In the genomic region with DNA sequence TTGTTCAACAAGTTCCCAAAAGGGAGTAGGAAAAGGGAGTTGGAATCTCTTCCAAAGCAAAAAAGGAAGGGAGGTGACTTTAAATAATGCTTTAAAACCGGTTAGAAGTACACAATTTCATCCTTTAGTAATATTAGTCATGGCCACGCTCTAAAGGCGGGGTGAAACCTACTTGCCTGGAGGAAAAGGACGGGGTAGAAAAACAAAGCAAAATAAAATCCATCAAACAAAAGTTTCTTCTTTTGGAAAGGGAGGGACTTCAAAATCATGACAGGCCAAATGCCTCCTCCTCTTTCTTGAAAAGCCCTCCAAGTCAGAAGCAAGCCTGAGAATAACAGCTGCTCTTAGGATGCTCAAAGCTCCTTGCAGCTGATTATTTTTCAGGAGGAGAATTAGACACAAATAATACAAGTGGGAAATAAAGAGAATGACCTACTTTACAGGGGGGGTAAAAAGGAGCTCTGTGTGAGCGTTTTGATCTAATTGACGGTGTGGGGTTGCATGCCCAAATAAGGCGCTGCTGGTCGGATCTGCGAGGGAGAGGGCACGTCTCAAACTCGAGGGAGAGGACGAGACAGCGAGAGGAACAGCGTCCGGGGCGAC, we compare ENCODE assay signal across 8 cellular contexts. TPM values are rescaled to one million over a fixed set of nuclear protein-coding genes. Genes with fewer than 3 reads are reported as not detected.
DNase-seq lines count a peak whose midpoint lies in the region; ATAC-seq, FAIRE-seq and TF ChIP-seq lines count a peak whose summit lies in the region.

No MANE protein-coding gene starts in this region.

- peak; percentile 16 for ATAC-seq in lung (ENCODE audit: insufficient read depth, low FRiP score)
- ATAC-seq in GM19463 (IDR thresholded peaks at IDR 0.05; ENCODE audit: unreplicated experiment) = no peak

- TF ChIP-seq EP300 in transverse colon (IDR thresholded peaks at IDR 0.05; ENCODE audit: low read depth) = no peak

- no peak for DNase-seq in activated CD4-positive, alpha-beta memory T cell treated with anti-CD3 and anti-CD28 coated beads, Interleukin-2, amount 10 ng/mL, durations not matched to agents 7 days and 5 days
- DNase-seq in activated CD4-positive, alpha-beta memory T cell treated with anti-CD3 and anti-CD28 coated beads for 36 hours = no peak
- peak; percentile 44 for DNase-seq in dedifferentiated amniotic fluid mesenchymal stem cell (ENCODE audit: extremely low spot score)
- no peak for DNase-seq in lung (ENCODE audit: low spot score)
- no peak for DNase-seq in transverse colon
- no peak for DNase-seq in stimulated activated CD4-positive, alpha-beta T cell treated with anti-CD3 and anti-CD28 coated beads, Interleukin-2, amount 100 ng/mL, for 24 hours
- no peak for DNase-seq in GM12892 (ENCODE audit: insufficient read length)

- WGBS in lung, 2 donors = 28 to 38% methylated on average over 16 of the region's 16 CpGs
- WGBS in transverse colon (ENCODE audit: low coverage in 1 of 2), 2 donors = 26 to 35% methylated on average over 7 to 16 of the region's 16 CpGs

- intact Hi-C loops in activated CD4-positive, alpha-beta memory T cell treated with anti-CD3 and anti-CD28 coated beads for 36 hours (cut with micrococcal nuclease) = loop anchor here (10.0 kb wide), 3 partner anchors 63 to 233 kb away; no protein-coding TSS in a partner anchor
- intact Hi-C loops in transverse colon (cut with DNase I; ENCODE audit: low total_unique reads) = no loop called here

- in situ Hi-C loops in transverse colon (cut with MboI; ENCODE audit: low pct_ligation_motif_present in 1 of 4, low pct_unique_long_range_greater_than_20kb in 1 of 4, low sequenced_read_pairs in 3 of 4) = no loop called here

- peak overlapping the region; percentile 23 for H3K4me3 Mint-ChIP-seq in activated CD4-positive, alpha-beta memory T cell treated with anti-CD3 and anti-CD28 coated beads, Interleukin-2, amount 10 ng/mL, durations not matched to agents 7 days and 5 days
- H3K4me3 Mint-ChIP-seq in activated CD4-positive, alpha-beta memory T cell treated with anti-CD3 and anti-CD28 coated beads for 36 hours = no peak overlapping the region

- H3K27ac Mint-ChIP-seq in activated CD4-positive, alpha-beta memory T cell treated with anti-CD3 and anti-CD28 coated beads, Interleukin-2, amount 10 ng/mL, durations not matched to agents 7 days and 5 days = no peak overlapping the region
- H3K27ac Mint-ChIP-seq in activated CD4-positive, alpha-beta memory T cell treated with anti-CD3 and anti-CD28 coated beads for 36 hours = no peak overlapping the region

- CTCF ChIA-PET in activated CD4-positive, alpha-beta memory T cell treated with anti-CD3 and anti-CD28 coated beads, Interleukin-2, amount 10 ng/mL, durations not matched to agents 7 days and 5 days (lab: Charles Lee) = no interaction called here
- CTCF ChIA-PET in activated CD4-positive, alpha-beta memory T cell treated with anti-CD3 and anti-CD28 coated beads for 36 hours (lab: Charles Lee) = interaction anchor here (1.2 kb wide), 1 partner anchor 208 kb away, joined by 3 read pairs; no protein-coding TSS in a partner anchor

- peaks cover 46% of the 10 kb centered on the region for H3K27me3 Mint-ChIP-seq in activated CD4-positive, alpha-beta memory T cell treated with anti-CD3 and anti-CD28 coated beads, Interleukin-2, amount 10 ng/mL, durations not matched to agents 7 days and 5 days
- H3K27me3 Mint-ChIP-seq in activated CD4-positive, alpha-beta memory T cell treated with anti-CD3 and anti-CD28 coated beads for 36 hours = peaks cover 33% of the 10 kb centered on the region

- POLR2A ChIA-PET in activated CD4-positive, alpha-beta memory T cell treated with anti-CD3 and anti-CD28 coated beads, Interleukin-2, amount 10 ng/mL, durations not matched to agents 7 days and 5 days (lab: Charles Lee) = no interaction called here
- POLR2A ChIA-PET in activated CD4-positive, alpha-beta memory T cell treated with anti-CD3 and anti-CD28 coated beads for 36 hours (lab: Charles Lee) = no interaction called here

- H3K4me1 Mint-ChIP-seq in activated CD4-positive, alpha-beta memory T cell treated with anti-CD3 and anti-CD28 coated beads, Interleukin-2, amount 10 ng/mL, durations not matched to agents 7 days and 5 days = peaks cover 17% of the 10 kb centered on the region
- peaks cover 19% of the 10 kb centered on the region for H3K4me1 Mint-ChIP-seq in activated CD4-positive, alpha-beta memory T cell treated with anti-CD3 and anti-CD28 coated beads for 36 hours (ENCODE audit: low read depth)

- no peaks in the 10 kb centered on the region for H3K9me3 Mint-ChIP-seq in activated CD4-positive, alpha-beta memory T cell treated with anti-CD3 and anti-CD28 coated beads, Interleukin-2, amount 10 ng/mL, durations not matched to agents 7 days and 5 days
- no peaks in the 10 kb centered on the region for H3K9me3 Mint-ChIP-seq in activated CD4-positive, alpha-beta memory T cell treated with anti-CD3 and anti-CD28 coated beads for 36 hours

- FAIRE-seq in GM12892 (lab: Jason Lieb, UNC) = no peak

- H3K27ac ChIP-seq in lung (ENCODE audit: low read depth in 1 of 2, low read length in 1 of 2) (peak overlapping the region; percentile 76 to 98), transverse colon (peak overlapping the region; percentile 90 to 94 (median 92))

- peaks cover 12 to 15% of the 10 kb centered on the region in 2 donors for H3K4me1 ChIP-seq in lung (ENCODE audit: control insufficient read depth in 2 of 2, insufficient read depth in 2 of 2, low read length in 2 of 2)
- H3K4me1 ChIP-seq in transverse colon = peaks cover 4 to 51% (median 29%) of the 10 kb centered on the region in 4 donors

- TF ChIP-seq CTCF in lung (IDR thresholded peaks at IDR 0.05; ENCODE audit: control extremely low read depth, extremely low read depth) (no peak), transverse colon (IDR thresholded peaks at IDR 0.05) (no peak)

- no peaks in the 10 kb centered on the region for H3K27me3 ChIP-seq in lung (ENCODE audit: control insufficient read depth, insufficient read depth)
- no peaks in the 10 kb centered on the region for H3K27me3 ChIP-seq in transverse colon

- H3K36me3 Mint-ChIP-seq in activated CD4-positive, alpha-beta memory T cell treated with anti-CD3 and anti-CD28 coated beads, Interleukin-2, amount 10 ng/mL, durations not matched to agents 7 days and 5 days (ENCODE audit: low read depth) = no peaks in the 10 kb centered on the region
- H3K36me3 Mint-ChIP-seq in activated CD4-positive, alpha-beta memory T cell treated with anti-CD3 and anti-CD28 coated beads for 36 hours = no peaks in the 10 kb centered on the region

- H3K4me3 ChIP-seq in lung (peak overlapping the region; percentile 47), transverse colon (peak overlapping the region; percentile 55 to 89 (median 81))

- H3K36me3 ChIP-seq in lung (ENCODE audit: control insufficient read depth in 2 of 2, insufficient read depth in 2 of 2, low read length in 2 of 2) (no peaks in the 10 kb centered on the region), transverse colon (no peaks in the 10 kb centered on the region)

- H3K9me3 ChIP-seq in lung (ENCODE audit: control insufficient read depth in 2 of 2, insufficient read depth in 1 of 2, low read length in 1 of 2) (no peaks in the 10 kb centered on the region), transverse colon (no peaks in the 10 kb centered on the region)

- TF ChIP-seq POLR2A in transverse colon (IDR thresholded peaks at IDR 0.05) (no peak), GM12892 (IDR thresholded peaks at IDR 0.05; ENCODE audit: low read depth, low read length) (no peak)

RNA-seq across cellular contexts. Expression of a gene that starts 1.8 kb away (rescaled TPM):
- total RNA-seq in activated CD4-positive, alpha-beta memory T cell treated with anti-CD3 and anti-CD28 coated beads, Interleukin-2, amount 10 ng/mL, durations not matched to agents 7 days and 5 days = 1 to 10 TPM in 1 of 2 experiments, under 1 TPM in 1; 0.55 to 1.4 TPM
- 1 to 10 TPM; 1.4 to 2.3 TPM for total RNA-seq in activated CD4-positive, alpha-beta memory T cell treated with anti-CD3 and anti-CD28 coated beads for 36 hours
- total RNA-seq in lung (10 to 100 TPM in 1 of 2 donors, 1 to 10 TPM in 1; 5.9 to 17.1 TPM), transverse colon (100 to 1,000 TPM in 3 of 4 donors, 10 to 100 TPM in 1; 63.0 to 134 (median 115) TPM)
- polyA plus RNA-seq in lung = 10 to 100 TPM; 10.3 to 10.6 TPM
- not detected for polyA plus RNA-seq in GM12892 (2012; ENCODE audit: missing spikeins)
